In genomic region chr19:46472592-46472991, GRCh38 we compare ENCODE assay signal across 17 cellular contexts. TPM values are rescaled to one million over a fixed set of nuclear protein-coding genes. Genes with fewer than 3 reads are reported as not detected.
"Had no signal": no experiment of that assay in that cellular context is flagged by ENCODE, and none has a peak within 500 bp of the region (broad histone marks: within the 10 kb centered on the region; RNA-seq: fewer than 3 reads in every experiment).

No MANE protein-coding gene starts in this region.

- H3K27ac Mint-ChIP-seq: activated CD4-positive, alpha-beta memory T cell treated with anti-CD3 and anti-CD28 coated beads, Interleukin-2, amount 10 ng/mL, durations not matched to agents 7 days and 5 days; activated CD8-positive, alpha-beta memory T cell treated with anti-CD3 and anti-CD28 coated beads, Interleukin-2, amount 10 ng/mL, durations not matched to agents 7 days and 5 days; activated naive CD8-positive, alpha-beta T cell; stimulated activated naive B cell treated with anti-CD40 and anti-IgM and Interleukin-4, amounts not matched to agents 10 μg/mL and 1 μg/mL and 100 μg/mL, for 72 hours; T-helper 2 cell treated with Interferon-gamma antibody and Interleukin-4, amounts not matched to agents 5 μg/mL and 100 μg/mL, for 36 hours had no signal

- H3K4me3 ChIP-seq: coronary artery, uterus had no signal

- H3K4me1 ChIP-seq: uterus had no signal

- DNase-seq: activated CD4-positive, alpha-beta memory T cell treated with anti-CD3 and anti-CD28 coated beads, Interleukin-2, amount 10 ng/mL, durations not matched to agents 7 days and 5 days; activated CD4-positive, alpha-beta T cell treated with anti-CD3 and anti-CD28 coated beads for 48 hours; activated CD4-positive, CD25-positive, alpha-beta regulatory T cell; activated CD8-positive, alpha-beta memory T cell treated with anti-CD3 and anti-CD28 coated beads, Interleukin-2, amount 10 ng/mL, durations not matched to agents 7 days and 5 days; heart right ventricle; kidney glomerular epithelial cell; left ventricle myocardium superior; naive thymus-derived CD8-positive, alpha-beta T cell; occipital lobe; stimulated activated naive B cell treated with anti-CD40 and anti-IgM and Interleukin-4, amounts not matched to agents 10 μg/mL and 1 μg/mL and 100 μg/mL, for 72 hours; uterus had no signal

- H3K27me3 ChIP-seq: uterus had no signal

- H3K27ac ChIP-seq: gastroesophageal sphincter had no signal

- H3K4me3 Mint-ChIP-seq: activated CD4-positive, alpha-beta memory T cell treated with anti-CD3 and anti-CD28 coated beads, Interleukin-2, amount 10 ng/mL, durations not matched to agents 7 days and 5 days; activated CD8-positive, alpha-beta memory T cell treated with anti-CD3 and anti-CD28 coated beads, Interleukin-2, amount 10 ng/mL, durations not matched to agents 7 days and 5 days; activated naive CD8-positive, alpha-beta T cell; central memory CD8-positive, alpha-beta T cell; stimulated activated naive B cell treated with anti-CD40 and anti-IgM and Interleukin-4, amounts not matched to agents 10 μg/mL and 1 μg/mL and 100 μg/mL, for 72 hours; T-helper 2 cell treated with Interferon-gamma antibody and Interleukin-4, amounts not matched to agents 5 μg/mL and 100 μg/mL, for 36 hours had no signal

- H3K9me3 Mint-ChIP-seq: activated CD4-positive, alpha-beta memory T cell treated with anti-CD3 and anti-CD28 coated beads, Interleukin-2, amount 10 ng/mL, durations not matched to agents 7 days and 5 days; central memory CD8-positive, alpha-beta T cell; naive thymus-derived CD8-positive, alpha-beta T cell; stimulated activated naive B cell treated with anti-CD40 and anti-IgM and Interleukin-4, amounts not matched to agents 10 μg/mL and 1 μg/mL and 100 μg/mL, for 72 hours; T-helper 2 cell treated with Interferon-gamma antibody and Interleukin-4, amounts not matched to agents 5 μg/mL and 100 μg/mL, for 36 hours had no signal

- ATAC-seq: activated CD8-positive, alpha-beta memory T cell treated with anti-CD3 and anti-CD28 coated beads, Interleukin-2, amount 10 ng/mL, durations not matched to agents 7 days and 5 days; esophagus mucosa; gastroesophageal sphincter; heart right ventricle; left ventricle myocardium superior; naive thymus-derived CD8-positive, alpha-beta T cell; stimulated activated naive B cell treated with anti-CD40 and anti-IgM and Interleukin-4, amounts not matched to agents 10 μg/mL and 1 μg/mL and 100 μg/mL, for 72 hours had no signal

- H3K36me3 ChIP-seq: gastroesophageal sphincter, heart right ventricle, uterus had no signal

- H3K36me3 Mint-ChIP-seq: activated CD8-positive, alpha-beta memory T cell treated with anti-CD3 and anti-CD28 coated beads, Interleukin-2, amount 10 ng/mL, durations not matched to agents 7 days and 5 days; activated naive CD8-positive, alpha-beta T cell had no signal

- H3K4me1 Mint-ChIP-seq: activated CD4-positive, alpha-beta memory T cell treated with anti-CD3 and anti-CD28 coated beads, Interleukin-2, amount 10 ng/mL, durations not matched to agents 7 days and 5 days; central memory CD8-positive, alpha-beta T cell had no signal

- H3K9me3 ChIP-seq: gastroesophageal sphincter, heart right ventricle, uterus had no signal

RNA-seq across cellular contexts. Expression of gene PNMA8A, which starts 1.2 kb away (rescaled TPM):
- total RNA-seq: activated CD4-positive, alpha-beta memory T cell treated with anti-CD3 and anti-CD28 coated beads, Interleukin-2, amount 10 ng/mL, durations not matched to agents 7 days and 5 days had no signal
- polyA plus RNA-seq: naive thymus-derived CD8-positive, alpha-beta T cell had no signal

RNA-seq across cellular contexts. Expression of gene PNMA8B, which starts 23.1 kb away (rescaled TPM):
- total RNA-seq: activated CD8-positive, alpha-beta memory T cell treated with anti-CD3 and anti-CD28 coated beads, Interleukin-2, amount 10 ng/mL, durations not matched to agents 7 days and 5 days had no signal

RNA-seq across cellular contexts. Expression of gene PNMA8C, which starts 43.9 kb away (rescaled TPM):
- total RNA-seq: activated CD4-positive, alpha-beta memory T cell treated with anti-CD3 and anti-CD28 coated beads, Interleukin-2, amount 10 ng/mL, durations not matched to agents 7 days and 5 days; activated CD8-positive, alpha-beta memory T cell treated with anti-CD3 and anti-CD28 coated beads, Interleukin-2, amount 10 ng/mL, durations not matched to agents 7 days and 5 days; esophagus mucosa; naive thymus-derived CD8-positive, alpha-beta T cell had no signal
- polyA plus RNA-seq: naive thymus-derived CD8-positive, alpha-beta T cell had no signal

RNA-seq across cellular contexts. Expression of gene CCDC8, which starts 59.2 kb away (rescaled TPM):
- total RNA-seq: activated CD4-positive, alpha-beta memory T cell treated with anti-CD3 and anti-CD28 coated beads, Interleukin-2, amount 10 ng/mL, durations not matched to agents 7 days and 5 days; activated CD8-positive, alpha-beta memory T cell treated with anti-CD3 and anti-CD28 coated beads, Interleukin-2, amount 10 ng/mL, durations not matched to agents 7 days and 5 days; naive thymus-derived CD8-positive, alpha-beta T cell had no signal
- polyA plus RNA-seq: naive thymus-derived CD8-positive, alpha-beta T cell had no signal
